8 cellular contexts compared by ENCODE assay signal in genomic region chr11:59555601-59556114, GRCh38. TPM values are rescaled to one million over a fixed set of nuclear protein-coding genes. Genes with fewer than 3 reads are reported as not detected.
DNase-seq lines count a peak whose midpoint lies in the region; ATAC-seq lines count a peak whose summit lies in the region.

No MANE protein-coding gene starts in this region.

- H3K4me1 ChIP-seq in CD8-positive, alpha-beta memory T cell (ENCODE audit: insufficient read depth, low read length) = peaks cover 42% of the 10 kb centered on the region
- no peaks in the 10 kb centered on the region for H3K4me1 ChIP-seq in ectodermal cell (ENCODE audit: control insufficient read depth, insufficient read depth, low read length)
- peaks cover 3% of the 10 kb centered on the region for H3K4me1 ChIP-seq in neuron (ENCODE audit: insufficient read depth, low read length)

- no peak for ATAC-seq in GM21786 (IDR thresholded peaks at IDR 0.05; ENCODE audit: unreplicated experiment)

- H3K4me3 Mint-ChIP-seq in CD8-positive, alpha-beta memory T cell = peak overlapping the region; percentile 67 to 88 (median 79)

- peaks cover 0 to 11% (median 2%) of the 10 kb centered on the region in 3 donors for H3K36me3 Mint-ChIP-seq in CD8-positive, alpha-beta memory T cell

- H3K27me3 Mint-ChIP-seq in CD8-positive, alpha-beta memory T cell = peaks cover 0 to 22% of the 10 kb centered on the region in 2 donors

- peak overlapping the region; percentile 96 for H2AFZ ChIP-seq in neuron (ENCODE audit: low read depth, low read length)

- H3K9me3 Mint-ChIP-seq in CD8-positive, alpha-beta memory T cell = peaks cover 0 to 7% (median 3%) of the 10 kb centered on the region in 5 donors

- H3K4me1 Mint-ChIP-seq in CD8-positive, alpha-beta memory T cell = peaks cover 50 to 63% (median 57%) of the 10 kb centered on the region in 3 donors

- POLR2A ChIA-PET in CD8-positive, alpha-beta memory T cell (lab: Charles Lee) = no interaction called here

- peak overlapping the region in 6 of 8 donors; percentile 39 to 99 (median 58) for H3K27ac Mint-ChIP-seq in CD8-positive, alpha-beta memory T cell

- peak overlapping the region; percentile 53 for H3K4me3 ChIP-seq in CD8-positive, alpha-beta memory T cell (ENCODE audit: low read length)
- H3K4me3 ChIP-seq in ectodermal cell (ENCODE audit: insufficient read depth, low read depth, low read length) (peak overlapping the region; percentile 50), neuron (ENCODE audit: low read length) (peak overlapping the region; percentile 88)

- WGBS in ectodermal cell, 2 experiments = 5% methylated on average over 17 of the region's 17 CpGs

- no peak for DNase-seq in CD8-positive, alpha-beta memory T cell
- DNase-seq in NCI-H748 (lab: John Stamatoyannopoulos, UW; ENCODE audit: unreplicated experiment) (peak; percentile 63), HT-29 (ENCODE audit: low spot score) (no peak), NCI-H2227 treated with DMSO at 0.1 percent for 48 hours (lab: John Stamatoyannopoulos, UW) (no peak), AG08396 (ENCODE audit: low spot score) (no peak)

- CTCF ChIA-PET in CD8-positive, alpha-beta memory T cell (lab: Charles Lee) = interaction anchor here (1.0 kb wide), 1 partner anchor 17 kb away, joined by 3 read pairs; no protein-coding TSS in a partner anchor

- H3K27me3 ChIP-seq in CD8-positive, alpha-beta memory T cell (ENCODE audit: insufficient read depth, low read length, poor library complexity, severe bottlenecking) = no peaks in the 10 kb centered on the region
- H3K27me3 ChIP-seq in ectodermal cell (ENCODE audit: control insufficient read depth, insufficient read depth, low read length, poor library complexity, severe bottlenecking) = no peaks in the 10 kb centered on the region
- H3K27me3 ChIP-seq in neuron (ENCODE audit: insufficient read depth, low read length) = no peaks in the 10 kb centered on the region

- H3K36me3 ChIP-seq in CD8-positive, alpha-beta memory T cell (ENCODE audit: insufficient read depth, low read length) = no peaks in the 10 kb centered on the region
- no peaks in the 10 kb centered on the region for H3K36me3 ChIP-seq in ectodermal cell (ENCODE audit: control insufficient read depth, insufficient read depth, low read length)
- H3K36me3 ChIP-seq in neuron (ENCODE audit: insufficient read depth, low read length) = no peaks in the 10 kb centered on the region

- H3K9me3 ChIP-seq in CD8-positive, alpha-beta memory T cell (ENCODE audit: low read length) = no peaks in the 10 kb centered on the region
- H3K9me3 ChIP-seq in ectodermal cell (ENCODE audit: control insufficient read depth, low read length) = no peaks in the 10 kb centered on the region
- no peaks in the 10 kb centered on the region for H3K9me3 ChIP-seq in neuron (ENCODE audit: low read length)

- peak overlapping the region; percentile 17 for H3K27ac ChIP-seq in CD8-positive, alpha-beta memory T cell (ENCODE audit: low read depth, low read length)
- H3K27ac ChIP-seq in ectodermal cell (ENCODE audit: insufficient read depth, low read depth, low read length, poor library complexity, severe bottlenecking) = no peak overlapping the region

RNA-seq across cellular contexts. Expression of gene OR4D9, which starts 44.3 kb away (rescaled TPM):
- not detected for total RNA-seq in CD8-positive, alpha-beta memory T cell
- not detected for polyA plus RNA-seq in CD8-positive, alpha-beta memory T cell
- not detected for polyA plus RNA-seq in ectodermal cell (2013, experiment 1 of 4)
- polyA plus RNA-seq in ectodermal cell (2013, experiment 2 of 4) = not detected
- polyA plus RNA-seq in ectodermal cell (2013, experiment 3 of 4) = not detected
- polyA plus RNA-seq in ectodermal cell (2013, experiment 4 of 4) = not detected
- not detected in 2 replicates for total RNA-seq in HT-29 (2014; rRNA removed; shearing (Covaris generic))

RNA-seq across cellular contexts. Expression of gene OR4D11, which starts 52.3 kb away (rescaled TPM):
- not detected for total RNA-seq in CD8-positive, alpha-beta memory T cell
- not detected for polyA plus RNA-seq in CD8-positive, alpha-beta memory T cell
- polyA plus RNA-seq in ectodermal cell (2013, experiment 1 of 4) = not detected
- not detected for polyA plus RNA-seq in ectodermal cell (2013, experiment 2 of 4)
- polyA plus RNA-seq in ectodermal cell (2013, experiment 3 of 4) = not detected
- not detected for polyA plus RNA-seq in ectodermal cell (2013, experiment 4 of 4)
- total RNA-seq in HT-29 (2014; rRNA removed; shearing (Covaris generic)) = not detected in 2 replicates

RNA-seq across cellular contexts. Expression of gene OSBP, which starts 59.9 kb away (rescaled TPM):
- 10 to 100 TPM; 37.8 to 38.4 TPM for total RNA-seq in CD8-positive, alpha-beta memory T cell
- polyA plus RNA-seq in CD8-positive, alpha-beta memory T cell = 32.3 TPM
- polyA plus RNA-seq in ectodermal cell (2013, experiment 1 of 4) = 35.3 TPM
- polyA plus RNA-seq in ectodermal cell (2013, experiment 2 of 4) = 38.5 TPM
- polyA plus RNA-seq in ectodermal cell (2013, experiment 3 of 4) = 27.3 TPM
- polyA plus RNA-seq in ectodermal cell (2013, experiment 4 of 4) = 32.1 TPM
- total RNA-seq in HT-29 (2014; rRNA removed; shearing (Covaris generic)) = 22.8 and 29.4 TPM in 2 replicates
